14 cellular contexts compared by ENCODE assay signal in the genomic region with DNA sequence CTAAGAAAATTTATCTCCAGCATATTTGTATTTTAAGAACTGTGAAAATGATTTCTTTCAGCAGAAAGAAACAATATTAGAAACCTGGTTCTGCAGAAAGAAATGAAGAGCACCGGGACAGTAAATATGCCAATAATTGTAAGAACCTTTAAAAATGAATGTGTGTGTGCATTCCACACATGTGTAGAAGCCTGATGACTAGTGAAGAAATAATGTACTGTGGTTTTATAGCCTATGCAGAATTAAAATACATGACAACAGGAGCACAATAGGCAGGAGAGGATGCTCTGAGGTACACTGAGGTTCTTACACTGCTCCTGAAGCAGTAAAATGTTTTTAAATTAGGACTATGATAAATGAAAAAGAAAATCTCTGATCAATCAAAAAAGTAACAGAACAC.
"Had no signal": no experiment of that assay in that cellular context is flagged by ENCODE, and none has a peak within 500 bp of the region (broad histone marks: within the 10 kb centered on the region; RNA-seq: fewer than 3 reads in every experiment).

No MANE protein-coding gene starts in this region.

- H3K4me3 Mint-ChIP-seq: activated naive CD8-positive, alpha-beta T cell; naive B cell had no signal

- H3K4me1 Mint-ChIP-seq: naive B cell had no signal

- ATAC-seq: gastrocnemius medialis, left lobe of liver, pancreas had no signal

- H3K4me3 ChIP-seq: esophagus squamous epithelium, gastrocnemius medialis, pancreas, sigmoid colon, thyroid gland had no signal

- DNase-seq: activated CD4-positive, alpha-beta T cell treated with anti-CD3 and anti-CD28 coated beads, Interleukin-2, amount 50 U/mL, for 1 hour; activated CD8-positive, alpha-beta memory T cell treated with anti-CD3 and anti-CD28 coated beads for 24 hours; activated gamma-delta T cell treated with Interleukin-2 at 50 U/mL for 16 hours; effector CD8-positive, alpha-beta T cell; esophagus squamous epithelium; gastrocnemius medialis; islet precursor cell; naive B cell; pancreas; sigmoid colon; stimulated activated CD4-positive, alpha-beta T cell treated with anti-CD3 and anti-CD28 coated beads, Interleukin-1b, Interleukin-23, amount 100 ng/mL, for 48 hours; thyroid gland had no signal

- H3K27me3 Mint-ChIP-seq: activated naive CD8-positive, alpha-beta T cell; naive B cell had no signal

- H3K27ac Mint-ChIP-seq: activated naive CD8-positive, alpha-beta T cell had no signal
